In genomic region chr3:127428344-127429001, GRCh38 we compare ENCODE assay signal across 18 cellular contexts.
A peak's percentile ranks its signal among the peaks of the same experiment; 100 is the strongest.
DNase-seq lines count a peak whose midpoint lies in the region; ATAC-seq and TF ChIP-seq lines count a peak whose summit lies in the region.
"Had no signal": no experiment of that assay in that cellular context is flagged by ENCODE, and none has a peak within 500 bp of the region (broad histone marks: within the 10 kb centered on the region; RNA-seq: fewer than 3 reads in every experiment).

No MANE protein-coding gene starts in this region.

- peaks cover 16% of the 10 kb centered on the region for H3K4me1 Mint-ChIP-seq in endodermal cell

- H3K9ac ChIP-seq in endodermal cell (ENCODE audit: extremely low read depth, low read length, poor library complexity, severe bottlenecking), result no peak overlapping the region

- H3K9me3 ChIP-seq in endodermal cell (ENCODE audit: control insufficient read depth, low read length), result no peaks in the 10 kb centered on the region
- H3K9me3 ChIP-seq: ovary, SJSA1 had no signal

- peak; percentile 24 for TF ChIP-seq CTCF in endodermal cell (conservative IDR thresholded peaks at IDR 0.05)

- H3K36me3 Mint-ChIP-seq in endodermal cell (ENCODE audit: low read depth), result no peaks in the 10 kb centered on the region

- intact Hi-C loops in sciatic nerve (cut with DNase I), result no loop called here

- H3K36me3 ChIP-seq in endodermal cell (ENCODE audit: control insufficient read depth, insufficient read depth, low read length), result no peaks in the 10 kb centered on the region
- H3K36me3 ChIP-seq: ovary, SJSA1 had no signal

- 95 to 100% methylated on average over 2 of the region's 2 CpGs for WGBS in endodermal cell (ENCODE audit: insufficient coverage in 1 of 2, insufficient read length in 1 of 2), 2 experiments

- H3K4me3 ChIP-seq in endodermal cell (ENCODE audit: low read length), result no peak overlapping the region
- H3K4me3 ChIP-seq: dorsolateral prefrontal cortex, ovary, SJSA1 had no signal

- H3K27me3 ChIP-seq in endodermal cell (ENCODE audit: control insufficient read depth, insufficient read depth, low read length, poor library complexity, severe bottlenecking), result no peaks in the 10 kb centered on the region
- H3K27me3 ChIP-seq: ovary had no signal

- H3K4me1 ChIP-seq in endodermal cell (ENCODE audit: control insufficient read depth, insufficient read depth, low read length), result peaks cover 6% of the 10 kb centered on the region
- H3K4me1 ChIP-seq: SJSA1 had no signal

- H3K27ac ChIP-seq in endodermal cell (ENCODE audit: low read depth, low read length), result no peak overlapping the region
- H3K27ac ChIP-seq: dorsolateral prefrontal cortex, ovary, SJSA1 had no signal

- no peak for ATAC-seq in sciatic nerve
- ATAC-seq in GM18870 (IDR thresholded peaks at IDR 0.05; ENCODE audit: unreplicated experiment), result no peak
- ATAC-seq in HG03025 (IDR thresholded peaks at IDR 0.05; ENCODE audit: low FRiP score, unreplicated experiment), result no peak

- H3K27me3 Mint-ChIP-seq in endodermal cell (ENCODE audit: insufficient read depth), result peaks cover 1% of the 10 kb centered on the region

- no peaks in the 10 kb centered on the region for H3K9me3 Mint-ChIP-seq in endodermal cell
- H3K9me3 Mint-ChIP-seq: stimulated activated naive CD8-positive, alpha-beta T cell treated with anti-CD3 and anti-CD28 coated beads, Interleukin-15, Interleukin-2, amounts not matched to agents 100 ng/mL and 50 ng/mL, for 24 hours had no signal

- no peak overlapping the region for H3K4me3 Mint-ChIP-seq in endodermal cell
- H3K4me3 Mint-ChIP-seq: stimulated activated naive CD8-positive, alpha-beta T cell treated with anti-CD3 and anti-CD28 coated beads, Interleukin-15, Interleukin-2, amounts not matched to agents 100 ng/mL and 50 ng/mL, for 24 hours had no signal

- DNase-seq in NCI-H82 (lab: John Stamatoyannopoulos, UW), result peak; percentile 43
- no peak for DNase-seq in NCI-H82 treated with DMSO at 0.1 percent for 48 hours (lab: John Stamatoyannopoulos, UW; ENCODE audit: unreplicated experiment)
- peak; percentile 68 for DNase-seq in NCI-H1694 (lab: John Stamatoyannopoulos, UW)
- DNase-seq in endodermal cell, result peak; percentile 45
- peak; percentile 13 for DNase-seq in sciatic nerve (ENCODE audit: low spot score)
- DNase-seq in activated CD4-positive, alpha-beta T cell treated with anti-CD3 and anti-CD28 coated beads for 4 hours, result no peak
- DNase-seq: activated effector memory CD4-positive, alpha-beta T cell treated with Interleukin-2 at 50 U/mL for 16 hours; aorta; IMR-90; mesenchymal stem cell; NCI-H1417 treated with DMSO at 0.1 percent for 48 hours; small intestine had no signal

- no peak overlapping the region for H3K27ac Mint-ChIP-seq in endodermal cell
- H3K27ac Mint-ChIP-seq: stimulated activated naive CD8-positive, alpha-beta T cell treated with anti-CD3 and anti-CD28 coated beads, Interleukin-15, Interleukin-2, amounts not matched to agents 100 ng/mL and 50 ng/mL, for 24 hours had no signal

Comparison
In these comparisons a context has a peak if more than half of its experiments do, and no peak if none do; other contexts are left out.
1. DNase-seq: peak in NCI-H82 (single experiment), NCI-H1694 (single experiment), endodermal cell (single experiment) and sciatic nerve (single experiment); none in NCI-H82 treated with DMSO at 0.1 percent for 48 hours (single experiment) and activated CD4-positive, alpha-beta T cell treated with anti-CD3 and anti-CD28 coated beads for 4 hours (0 of 2).